8 cellular contexts compared by ENCODE assay signal in genomic region chr2:168490015-168490874, GRCh38. TPM values are rescaled to one million over a fixed set of nuclear protein-coding genes. Genes with fewer than 3 reads are reported as not detected.
A peak's percentile ranks its signal among the peaks of the same experiment; 100 is the strongest.
DNase-seq lines count a peak whose midpoint lies in the region; ATAC-seq and TF ChIP-seq lines count a peak whose summit lies in the region.

No MANE protein-coding gene starts in this region.

- H3K27ac ChIP-seq in ACC112 (ENCODE audit: low read depth, low read length) (peak overlapping the region; percentile 82), RWPE1 (no peak overlapping the region), mesodermal cell (ENCODE audit: low read depth, low read length, severe bottlenecking) (peak overlapping the region; percentile 82)

- H2AFZ ChIP-seq in ACC112 (ENCODE audit: low read length, unreplicated experiment) = peak overlapping the region; percentile 55

- peaks cover 67% of the 10 kb centered on the region for H3K79me2 ChIP-seq in ACC112 (ENCODE audit: control insufficient read depth, insufficient read depth, low read length, unreplicated experiment)

- 33 to 90% methylated on average over 2 to 3 of the region's 7 CpGs for WGBS in mesodermal cell (ENCODE audit: insufficient coverage in 2 of 2), 2 experiments

- H3K27me3 ChIP-seq in ACC112 (ENCODE audit: insufficient read depth, low read length) = no peaks in the 10 kb centered on the region

- H3K4me1 ChIP-seq in ACC112 (ENCODE audit: control insufficient read depth, insufficient read depth, low read length, unreplicated experiment) (peaks cover 31% of the 10 kb centered on the region), mesodermal cell (ENCODE audit: control insufficient read depth, insufficient read depth, low read length, poor library complexity, severe bottlenecking) (peaks cover 9% of the 10 kb centered on the region)

- H3K36me3 ChIP-seq in ACC112 (ENCODE audit: insufficient read depth, low read length) = peaks cover 14% of the 10 kb centered on the region; the same call in 1 of the 2 replicates
- no peaks in the 10 kb centered on the region for H3K36me3 ChIP-seq in mesodermal cell (ENCODE audit: control insufficient read depth, insufficient read depth, low read length)

- H3K9me3 ChIP-seq in mesodermal cell (ENCODE audit: control insufficient read depth, low read length) = no peaks in the 10 kb centered on the region

- CTCF ChIA-PET in RWPE1 (lab: Yijun Ruan, JAX) = no interaction called here

- TF ChIP-seq CTCF in RWPE1 (conservative IDR thresholded peaks at IDR 0.05; ENCODE audit: low read depth) = no peak

- ATAC-seq in GM18909 (IDR thresholded peaks at IDR 0.05; ENCODE audit: poor library complexity, unreplicated experiment) (peak; percentile 95), HG03064 (IDR thresholded peaks at IDR 0.05; ENCODE audit: low read depth, unreplicated experiment) (peak; percentile 91)

- DNase-seq in RWPE1 (ENCODE audit: low spot score) (peak; percentile 9), T1000 (lab: John Stamatoyannopoulos, UW) (no peak), hypothalamus (lab: John Stamatoyannopoulos, UW) (no peak)
- DNase-seq in central memory CD4-positive, alpha-beta T cell = peak; percentile 15

- POLR2A ChIA-PET in RWPE1 (lab: Yijun Ruan, JAX; ENCODE audit: low non-redundant PET) = no interaction called here

- H3K4me3 ChIP-seq in ACC112 (ENCODE audit: low read depth, low read length) = peak overlapping the region; percentile 44
- H3K4me3 ChIP-seq in mesodermal cell (ENCODE audit: extremely low read depth, insufficient read depth, low read length, poor library complexity, severe bottlenecking) = no peak overlapping the region

RNA-seq across cellular contexts. Expression of gene CERS6, which starts 34.2 kb away (rescaled TPM):
- 23.7 TPM for polyA plus RNA-seq in mesodermal cell (2013, experiment 1 of 2)
- 24.6 TPM for polyA plus RNA-seq in mesodermal cell (2013, experiment 2 of 2)

Comparison
In these comparisons a context has a peak if more than half of its experiments do, and no peak if none do; other contexts are left out.
1. DNase-seq: peak in RWPE1 (single experiment) and central memory CD4-positive, alpha-beta T cell (single experiment); none in T1000 (single experiment) and hypothalamus (0 of 51).